Comparison of ENCODE assay signal across 1 cellular context in the genomic region with DNA sequence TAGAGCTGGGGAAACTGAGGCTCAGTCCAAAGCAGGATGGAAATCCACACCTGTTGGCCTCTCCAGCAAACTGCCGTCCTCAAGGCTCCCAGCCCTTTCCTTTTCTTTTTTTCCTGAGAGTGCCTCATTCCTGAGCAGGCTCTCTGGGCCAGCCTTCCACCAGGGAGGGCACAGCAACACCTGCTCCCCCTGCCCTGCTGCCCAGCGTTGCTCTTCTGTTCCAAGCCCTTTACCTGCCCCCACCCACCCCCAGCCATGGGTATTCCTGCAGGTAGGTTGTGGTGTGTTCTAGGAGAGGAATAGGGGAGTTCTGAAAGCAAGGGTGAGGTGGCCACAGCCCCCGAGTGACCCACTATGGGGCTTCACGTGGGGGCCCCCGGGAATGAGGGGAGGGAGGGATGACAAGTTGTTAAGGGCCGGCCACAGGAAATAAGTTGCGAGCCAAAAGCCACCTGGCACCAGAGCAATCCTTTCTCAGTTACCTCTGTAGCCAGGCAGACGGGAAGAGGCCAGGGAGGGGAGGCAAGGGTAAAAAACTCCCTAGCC.
TF ChIP-seq lines count a peak whose summit lies in the region.

No MANE protein-coding gene starts in this region.

TF ChIP-seq in HepG2, 621 proteins besides CTCF, POLR2A, EP300 and RAD21:
- TF ChIP-seq NR2F2 (IDR thresholded peaks at IDR 0.05; ENCODE audit: borderline replicate concordance, low read depth) (no peak), TEAD3 (CRISPR knock-in tag; optimal IDR thresholded peaks at IDR 0.05; ENCODE audit: borderline replicate concordance) (no peak), ZFP1 (CRISPR knock-in tag; IDR thresholded peaks at IDR 0.05) (no peak), ZNF20 (CRISPR knock-in tag; IDR thresholded peaks at IDR 0.05) (no peak), ZFYVE20 (CRISPR knock-in tag; IDR thresholded peaks at IDR 0.05; ENCODE audit: borderline replicate concordance, low read depth) (no peak), GLI4 (CRISPR knock-in tag; IDR thresholded peaks at IDR 0.05; ENCODE audit: borderline replicate concordance) (no peak), ASH2L (IDR thresholded peaks at IDR 0.05; ENCODE audit: insufficient read length, low read depth, low read length) (no peak), MAFK (conservative IDR thresholded peaks at IDR 0.05 in 1 of 2, IDR thresholded peaks at IDR 0.05 in 1 of 2; ENCODE audit: low read length in 2 of 2) (no peak), MTF1 (CRISPR knock-in tag; IDR thresholded peaks at IDR 0.05) (no peak), ZNF10 (CRISPR knock-in tag; IDR thresholded peaks at IDR 0.05; ENCODE audit: borderline replicate concordance, low read depth) (no peak), BRCA1 (CRISPR knock-in tag; IDR thresholded peaks at IDR 0.05) (no peak), ZNF772 (CRISPR knock-in tag; IDR thresholded peaks at IDR 0.05) (no peak)
- TF ChIP-seq, protein P1, sequence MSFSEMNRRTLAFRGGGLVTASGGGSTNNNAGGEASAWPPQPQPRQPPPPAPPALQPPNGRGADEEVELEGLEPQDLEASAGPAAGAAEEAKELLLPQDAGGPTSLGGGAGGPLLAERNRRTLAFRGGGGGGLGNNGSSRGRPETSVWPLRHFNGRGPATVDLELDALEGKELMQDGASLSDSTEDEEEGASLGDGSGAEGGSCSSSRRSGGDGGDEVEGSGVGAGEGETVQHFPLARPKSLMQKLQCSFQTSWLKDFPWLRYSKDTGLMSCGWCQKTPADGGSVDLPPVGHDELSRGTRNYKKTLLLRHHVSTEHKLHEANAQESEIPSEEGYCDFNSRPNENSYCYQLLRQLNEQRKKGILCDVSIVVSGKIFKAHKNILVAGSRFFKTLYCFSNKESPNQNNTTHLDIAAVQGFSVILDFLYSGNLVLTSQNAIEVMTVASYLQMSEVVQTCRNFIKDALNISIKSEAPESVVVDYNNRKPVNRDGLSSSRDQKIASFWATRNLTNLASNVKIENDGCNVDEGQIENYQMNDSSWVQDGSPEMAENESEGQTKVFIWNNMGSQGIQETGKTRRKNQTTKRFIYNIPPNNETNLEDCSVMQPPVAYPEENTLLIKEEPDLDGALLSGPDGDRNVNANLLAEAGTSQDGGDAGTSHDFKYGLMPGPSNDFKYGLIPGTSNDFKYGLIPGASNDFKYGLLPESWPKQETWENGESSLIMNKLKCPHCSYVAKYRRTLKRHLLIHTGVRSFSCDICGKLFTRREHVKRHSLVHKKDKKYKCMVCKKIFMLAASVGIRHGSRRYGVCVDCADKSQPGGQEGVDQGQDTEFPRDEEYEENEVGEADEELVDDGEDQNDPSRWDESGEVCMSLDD (CRISPR knock-in tag; IDR thresholded peaks at IDR 0.05; ENCODE audit: borderline replicate concordance): no peak
- TF ChIP-seq, protein P2, sequence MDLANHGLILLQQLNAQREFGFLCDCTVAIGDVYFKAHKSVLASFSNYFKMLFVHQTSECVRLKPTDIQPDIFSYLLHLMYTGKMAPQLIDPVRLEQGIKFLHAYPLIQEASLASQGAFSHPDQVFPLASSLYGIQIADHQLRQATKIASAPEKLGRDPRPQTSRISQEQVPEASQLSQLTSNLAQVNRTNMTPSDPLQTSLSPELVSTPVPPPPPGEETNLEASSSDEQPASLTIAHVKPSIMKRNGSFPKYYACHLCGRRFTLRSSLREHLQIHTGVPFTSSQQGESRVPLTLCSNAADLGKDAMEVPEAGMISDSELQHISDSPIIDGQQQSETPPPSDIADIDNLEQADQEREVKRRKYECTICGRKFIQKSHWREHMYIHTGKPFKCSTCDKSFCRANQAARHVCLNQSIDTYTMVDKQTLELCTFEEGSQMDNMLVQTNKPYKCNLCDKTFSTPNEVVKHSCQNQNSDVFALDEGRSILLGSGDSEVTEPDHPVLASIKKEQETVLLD (CRISPR knock-in tag; IDR thresholded peaks at IDR 0.05; ENCODE audit: low read depth): no peak
